ENCODE assay signal across 18 cellular contexts in the genomic region with DNA sequence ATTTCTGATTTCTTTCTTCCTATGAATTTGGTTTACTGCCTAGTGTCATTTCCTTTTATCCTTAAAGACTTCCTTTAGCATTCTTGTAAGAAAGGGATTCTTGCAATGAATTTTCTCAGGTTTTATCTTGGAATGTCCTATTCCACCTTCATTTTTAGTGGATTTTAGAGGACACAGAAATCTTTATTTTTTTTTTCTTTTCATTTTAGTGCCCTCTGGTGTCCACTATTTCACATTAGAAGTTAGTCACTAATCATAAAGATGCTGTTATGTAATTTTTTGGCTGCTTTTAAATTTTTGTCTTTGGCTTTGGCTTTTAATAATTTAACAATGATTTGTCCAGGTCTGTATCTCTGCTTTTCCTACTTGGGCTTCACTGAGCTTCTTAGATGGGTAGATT. TPM values are rescaled to one million over a fixed set of nuclear protein-coding genes. Genes with fewer than 3 reads are reported as not detected.
DNase-seq lines count a peak whose midpoint lies in the region; ATAC-seq, FAIRE-seq and TF ChIP-seq lines count a peak whose summit lies in the region.
"Had no signal": no experiment of that assay in that cellular context is flagged by ENCODE, and none has a peak within 500 bp of the region (broad histone marks: within the 10 kb centered on the region; RNA-seq: fewer than 3 reads in every experiment).

No MANE protein-coding gene starts in this region.

- H3K9me3 ChIP-seq in A673 (ENCODE audit: low read depth, low read length, poor library complexity, severe bottlenecking), result peaks cover 5% of the 10 kb centered on the region
- H3K9me3 ChIP-seq: colonic mucosa, esophagus squamous epithelium had no signal

- CTCF ChIA-PET in A673 (lab: Charles Lee), result no interaction called here

- FAIRE-seq in G401.6 (lab: Jason Lieb, UNC) (peak; percentile 78), TTC549 (lab: Jason Lieb, UNC) (peak; percentile 68)
- FAIRE-seq: GM12892 had no signal

- no peak for ATAC-seq in HG03457 (IDR thresholded peaks at IDR 0.05; ENCODE audit: unreplicated experiment)
- ATAC-seq: T-cell had no signal

- TF ChIP-seq CTCF in A673 (conservative IDR thresholded peaks at IDR 0.05; ENCODE audit: low read depth, low read length) (peak; percentile 48; the same call in 1 of the 2 replicates), kidney epithelial cell (IDR thresholded peaks at IDR 0.05; ENCODE audit: insufficient read depth, low read length, poor library complexity, severe bottlenecking) (peak; percentile 13)

- DNase-seq in A673 (ENCODE audit: low spot score) (no peak), kidney epithelial cell (ENCODE audit: low read depth) (no peak), OCI-M2 (lab: John Stamatoyannopoulos, UW; ENCODE audit: unreplicated experiment) (no peak), head of caudate nucleus (no peak)
- no peak for DNase-seq in stimulated activated CD4-positive, alpha-beta T cell treated with anti-CD3 and anti-CD28 coated beads, Interleukin-4, amount 100 ng/mL, for 24 hours
- DNase-seq: activated CD4-positive, alpha-beta T cell treated with anti-CD3 and anti-CD28 coated beads for 1 hour; activated T-cell treated with anti-CD3 and anti-CD28 coated beads for 4 hours; AML-193; colonic mucosa; esophagus squamous epithelium; mesenchymal stem cell; NCI-H1092; NCI-H2227 treated with DMSO at 0.1 percent for 48 hours; T-cell had no signal

- intact Hi-C loops in A673 (cut with micrococcal nuclease; ENCODE audit: unreplicated experiment) (no loop called here), head of caudate nucleus (cut with DNase I) (no loop called here)

- H3K27me3 ChIP-seq in A673 (replicated peaks; ENCODE audit: insufficient read depth, low read depth, low read length, poor library complexity) (no peaks in the 10 kb centered on the region), kidney epithelial cell (ENCODE audit: control insufficient read depth, insufficient read depth, low read length) (no peaks in the 10 kb centered on the region)
- H3K27me3 ChIP-seq: colonic mucosa, esophagus squamous epithelium had no signal

- H3K4me3 ChIP-seq in A673 (ENCODE audit: low read depth, low read length, poor library complexity, severe bottlenecking), result no peak overlapping the region
- no peak overlapping the region for H3K4me3 ChIP-seq in kidney epithelial cell (ENCODE audit: low read depth, low read length)
- H3K4me3 ChIP-seq: colonic mucosa, esophagus squamous epithelium had no signal

- H3K36me3 ChIP-seq in A673 (ENCODE audit: insufficient read depth, low read length, poor library complexity, severe bottlenecking) (peaks cover 10% of the 10 kb centered on the region), kidney epithelial cell (ENCODE audit: control insufficient read depth, insufficient read depth, low read length) (no peaks in the 10 kb centered on the region)
- H3K36me3 ChIP-seq: colonic mucosa had no signal

- BruUV-seq in A673 (replicated peaks; lab: Mats Ljungman, UMichigan), result no TSS peak

- H3K27ac ChIP-seq in A673 (ENCODE audit: low read depth, low read length, poor library complexity, severe bottlenecking), result no peak overlapping the region
- H3K27ac ChIP-seq: colonic mucosa, esophagus squamous epithelium had no signal

- H3K4me1 ChIP-seq in A673 (ENCODE audit: insufficient read depth, low read length, poor library complexity, severe bottlenecking), result no peaks in the 10 kb centered on the region
- H3K4me1 ChIP-seq: colonic mucosa, esophagus squamous epithelium had no signal

- POLR2A ChIA-PET in A673 (lab: Charles Lee; ENCODE audit: low non-redundant PET), result no interaction called here

RNA-seq across cellular contexts. Expression of a gene that starts 28.1 kb away (rescaled TPM):
- total RNA-seq in A673 (2021), result 19.8 and 21.1 TPM in 2 replicates
- 31.5 and 33.6 TPM in 2 replicates for total RNA-seq in kidney epithelial cell
